8 cellular contexts compared by ENCODE assay signal in genomic region chr2:112764071-112765044, GRCh38. TPM values are rescaled to one million over a fixed set of nuclear protein-coding genes. Genes with fewer than 3 reads are reported as not detected.
DNase-seq lines count a peak whose midpoint lies in the region; TF ChIP-seq lines count a peak whose summit lies in the region.

CKAP2L (minus strand) TSS chr2:112764609; CDS start chr2:112764598, 11 bp downstream.

- peak within 1 kb of the TSS; percentile 95 for H3K27ac ChIP-seq in SJSA1

- TF ChIP-seq CTCF in HFF-Myc (IDR thresholded peaks at IDR 0.05; ENCODE audit: low read depth, low read length, missing control alignments) = no peak

- H2AFZ ChIP-seq in neuron (ENCODE audit: low read depth, low read length) = peak within 1 kb of the TSS; percentile 74

- H3K4me3 ChIP-seq in HFF-Myc (replicated peaks; ENCODE audit: low read depth, low read length) = peak within 1 kb of the TSS; percentile 76
- peak within 1 kb of the TSS; percentile 59 for H3K4me3 ChIP-seq in SJSA1
- peak within 1 kb of the TSS; percentile 79 for H3K4me3 ChIP-seq in neuron (ENCODE audit: low read length)

- H3K27me3 ChIP-seq in SJSA1 (replicated peaks) = no peaks in the 10 kb centered on the region
- H3K27me3 ChIP-seq in neuron (ENCODE audit: insufficient read depth, low read length) = no peaks in the 10 kb centered on the region

- H3K9me3 ChIP-seq in SJSA1 (replicated peaks) (no peaks in the 10 kb centered on the region), neuron (ENCODE audit: low read length) (no peaks in the 10 kb centered on the region)

- H3K4me1 ChIP-seq in SJSA1 (replicated peaks) = peaks cover 30% of the 10 kb centered on the region
- H3K4me1 ChIP-seq in neuron (ENCODE audit: insufficient read depth, low read length) = peaks cover 24% of the 10 kb centered on the region

- DNase-seq in GF-D8 (lab: John Stamatoyannopoulos, UW) (peak; percentile 90), HFF-Myc (ENCODE audit: extremely low read depth, low read depth) (peak; percentile 96), MV-4-11 (lab: John Stamatoyannopoulos, UW) (peak; percentile 97), SJSA1 (ENCODE audit: low read depth in 1 of 2, low spot score in 2 of 2) (peak; percentile 95 to 98), foreskin melanocyte (peak; percentile 96), stromal cell of bone marrow (ENCODE audit: low read depth) (peak; percentile 97)
- peak; percentile 92 for DNase-seq in activated gamma-delta T cell treated with anti-CD3 and anti-CD28 coated beads, Interleukin-2, amount 50 U/mL, for 16 hours (ENCODE audit: low read depth)

- H3K36me3 ChIP-seq in SJSA1 (peaks cover 42% of the 10 kb centered on the region), neuron (ENCODE audit: insufficient read depth, low read length) (peaks cover 26% of the 10 kb centered on the region)

RNA-seq across cellular contexts. Expression of gene CKAP2L, which starts in this region (rescaled TPM):
- total RNA-seq in SJSA1 (2014; rRNA removed; shearing (Covaris generic)) = 25.1 and 33.4 TPM in 2 replicates

Comparison
In these comparisons a context has a peak if more than half of its experiments do, and no peak if none do; other contexts are left out.
1. Peak in every context shown above with its lines: DNase-seq, H3K4me3 ChIP-seq and H3K27ac ChIP-seq.